ENCODE assay signal across 26 cellular contexts in the genomic region with DNA sequence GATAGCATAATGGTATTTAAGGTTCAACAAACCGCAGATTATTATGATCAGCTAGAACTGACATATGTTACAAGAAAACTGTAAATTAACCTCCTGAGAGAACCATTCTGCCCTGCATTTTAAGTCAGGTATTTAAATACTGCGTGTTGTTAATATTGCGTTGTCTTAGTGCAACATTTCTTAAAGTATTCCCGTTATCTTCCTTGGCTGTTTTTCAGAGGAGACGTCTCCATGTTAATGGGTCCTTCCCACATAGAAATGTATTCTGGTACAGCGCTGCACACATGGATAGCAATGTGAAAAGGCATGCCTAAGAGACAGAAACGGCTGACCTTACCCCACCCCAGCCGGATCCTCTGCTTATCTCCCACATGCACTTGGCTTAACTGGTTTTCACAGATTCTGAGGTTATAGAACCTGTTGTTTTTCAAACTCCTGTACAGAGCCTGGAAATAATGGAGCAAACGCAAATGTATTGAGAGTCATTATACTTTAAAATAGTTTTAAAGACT.
"Had no signal": no experiment of that assay in that cellular context is flagged by ENCODE, and none has a peak within 500 bp of the region (broad histone marks: within the 10 kb centered on the region; RNA-seq: fewer than 3 reads in every experiment).

No MANE protein-coding gene starts in this region.

- H3K9me3 ChIP-seq: ascending aorta, gastrocnemius medialis, pancreas, spleen, suprapubic skin, tibial artery had no signal

- ATAC-seq: activated CD8-positive, alpha-beta memory T cell treated with anti-CD3 and anti-CD28 coated beads, Interleukin-2, amount 10 ng/mL, durations not matched to agents 7 days and 5 days; activated CD8-positive, alpha-beta T cell treated with anti-CD3 and anti-CD28 coated beads, Interleukin-2, amount 10 ng/mL, durations not matched to agents 7 days and 5 days; gastrocnemius medialis; pancreas; right cardiac atrium; T-cell had no signal

- H3K4me1 ChIP-seq: ascending aorta, gastrocnemius medialis, pancreas, suprapubic skin, tibial artery had no signal

- H3K4me2 ChIP-seq: hepatocyte had no signal

- H3K4me3 Mint-ChIP-seq: activated B cell treated with CpG ODN at 0.5 μM for 24 hours; activated CD8-positive, alpha-beta memory T cell treated with anti-CD3 and anti-CD28 coated beads, Interleukin-2, amount 10 ng/mL, durations not matched to agents 7 days and 5 days; activated CD8-positive, alpha-beta T cell treated with anti-CD3 and anti-CD28 coated beads, Interleukin-2, amount 10 ng/mL, durations not matched to agents 7 days and 5 days; activated naive CD4-positive, alpha-beta T cell treated with anti-CD3 and anti-CD28 coated beads for 36 hours; activated naive CD8-positive, alpha-beta T cell treated with anti-CD3 and anti-CD28 coated beads, Interleukin-2, amount 10 ng/mL, durations not matched to agents 7 days and 5 days; brain; naive B cell; T-cell; T-helper 2 cell treated with Interferon-gamma antibody and Interleukin-4, amounts not matched to agents 5 μg/mL and 100 μg/mL, for 36 hours had no signal

- DNase-seq: activated B cell treated with CpG ODN at 0.5 μM for 24 hours; activated CD8-positive, alpha-beta memory T cell treated with anti-CD3 and anti-CD28 coated beads, Interleukin-2, amount 10 ng/mL, durations not matched to agents 7 days and 5 days; activated CD8-positive, alpha-beta T cell treated with anti-CD3 and anti-CD28 coated beads, Interleukin-2, amount 10 ng/mL, durations not matched to agents 7 days and 5 days; activated naive CD4-positive, alpha-beta T cell treated with anti-CD3 and anti-CD28 coated beads for 36 hours; activated naive CD8-positive, alpha-beta T cell treated with anti-CD3 and anti-CD28 coated beads, Interleukin-2, amount 10 ng/mL, durations not matched to agents 7 days and 5 days; activated T-cell treated with anti-CD3 and anti-CD28 coated beads, Interleukin-2, amount 50 U/mL, for 48 hours; dorsolateral prefrontal cortex; effector memory CD4-positive, alpha-beta T cell; gastrocnemius medialis; glutamatergic neuron; left cardiac atrium; mammary epithelial cell; naive B cell; pancreas; right cardiac atrium; spleen; stimulated activated naive CD4-positive, alpha-beta T cell; T-cell; tibial artery had no signal

- H3K4me1 Mint-ChIP-seq: activated CD8-positive, alpha-beta memory T cell treated with anti-CD3 and anti-CD28 coated beads, Interleukin-2, amount 10 ng/mL, durations not matched to agents 7 days and 5 days had no signal

- H3K4me3 ChIP-seq: ascending aorta, coronary artery, dorsolateral prefrontal cortex, gastrocnemius medialis, hepatocyte, pancreas, spleen, suprapubic skin, tibial artery had no signal

- H2AFZ ChIP-seq: hepatocyte had no signal

- H3K79me2 ChIP-seq: hepatocyte had no signal

- H3K9me3 Mint-ChIP-seq: activated naive CD4-positive, alpha-beta T cell treated with anti-CD3 and anti-CD28 coated beads for 36 hours; activated naive CD8-positive, alpha-beta T cell treated with anti-CD3 and anti-CD28 coated beads, Interleukin-2, amount 10 ng/mL, durations not matched to agents 7 days and 5 days; brain; naive B cell; T-cell; T-helper 2 cell treated with Interferon-gamma antibody and Interleukin-4, amounts not matched to agents 5 μg/mL and 100 μg/mL, for 36 hours had no signal

- H3K27ac Mint-ChIP-seq: activated B cell treated with CpG ODN at 0.5 μM for 24 hours; activated CD8-positive, alpha-beta memory T cell treated with anti-CD3 and anti-CD28 coated beads, Interleukin-2, amount 10 ng/mL, durations not matched to agents 7 days and 5 days; activated CD8-positive, alpha-beta T cell treated with anti-CD3 and anti-CD28 coated beads, Interleukin-2, amount 10 ng/mL, durations not matched to agents 7 days and 5 days; activated naive CD4-positive, alpha-beta T cell treated with anti-CD3 and anti-CD28 coated beads for 36 hours; activated naive CD8-positive, alpha-beta T cell treated with anti-CD3 and anti-CD28 coated beads, Interleukin-2, amount 10 ng/mL, durations not matched to agents 7 days and 5 days; brain; T-cell; T-helper 2 cell treated with Interferon-gamma antibody and Interleukin-4, amounts not matched to agents 5 μg/mL and 100 μg/mL, for 36 hours had no signal

- FAIRE-seq: keratinocyte, pancreas had no signal

- H3K27me3 ChIP-seq: ascending aorta, dorsolateral prefrontal cortex, gastrocnemius medialis, hepatocyte, pancreas, spleen, suprapubic skin, tibial artery had no signal

- H3K27ac ChIP-seq: ascending aorta, coronary artery, dorsolateral prefrontal cortex, gastrocnemius medialis, hepatocyte, pancreas, spleen, suprapubic skin, tibial artery had no signal

- H3K27me3 Mint-ChIP-seq: activated B cell treated with CpG ODN at 0.5 μM for 24 hours; activated CD8-positive, alpha-beta memory T cell treated with anti-CD3 and anti-CD28 coated beads, Interleukin-2, amount 10 ng/mL, durations not matched to agents 7 days and 5 days; activated naive CD8-positive, alpha-beta T cell treated with anti-CD3 and anti-CD28 coated beads, Interleukin-2, amount 10 ng/mL, durations not matched to agents 7 days and 5 days; brain; naive B cell; T-cell had no signal
